ENCODE assay signal across 8 cellular contexts in the genomic region with DNA sequence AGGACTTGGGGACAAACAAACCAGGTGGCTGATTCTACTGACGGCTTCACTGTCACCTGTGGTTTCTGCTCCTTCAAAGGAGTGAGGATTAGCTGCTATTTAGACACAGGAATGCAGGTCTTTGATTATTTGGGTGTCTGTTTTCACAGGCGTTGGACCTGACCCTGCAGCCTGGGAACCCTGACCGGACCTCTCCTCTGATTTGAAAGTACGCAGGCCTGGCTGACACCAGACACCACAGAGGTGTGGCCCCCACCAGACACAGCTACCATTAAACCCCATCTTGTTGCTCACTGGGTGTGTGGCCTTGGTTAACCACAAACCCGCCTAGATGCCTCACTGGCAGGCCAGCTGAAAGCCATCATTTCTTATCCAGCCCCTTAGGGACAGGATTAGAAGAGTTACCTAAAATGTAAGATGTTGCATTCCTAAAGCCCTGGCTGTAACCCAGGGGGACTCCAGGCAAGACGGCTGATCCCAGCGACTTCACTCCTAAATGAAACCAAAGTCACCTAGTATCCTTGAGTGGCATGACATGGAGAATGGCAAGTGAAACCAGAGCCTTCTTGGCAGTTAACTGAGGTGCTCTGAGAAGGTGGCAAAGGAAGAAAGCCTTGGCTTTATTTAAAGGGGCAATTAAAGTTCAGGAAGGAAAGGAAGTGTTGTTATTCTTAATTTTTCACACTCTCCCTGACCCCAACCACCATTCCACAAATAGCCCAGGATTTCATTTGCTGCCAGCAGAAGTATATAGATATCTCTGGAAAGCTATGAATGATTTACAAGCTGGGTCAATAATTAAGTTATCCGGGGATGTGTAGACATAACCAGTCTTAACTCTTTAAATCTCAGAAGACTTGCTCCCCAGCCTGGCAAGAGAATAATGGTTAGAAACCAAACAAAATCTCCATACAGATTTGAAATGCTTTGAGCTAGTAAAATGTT.
DNase-seq lines count a peak whose midpoint lies in the region; ATAC-seq and TF ChIP-seq lines count a peak whose summit lies in the region.

No MANE protein-coding gene starts in this region.

- ATAC-seq in GM21576 (IDR thresholded peaks at IDR 0.05; ENCODE audit: unreplicated experiment) = peak; percentile 80

- H3K4me3 ChIP-seq in AG09309 (ENCODE audit: control insufficient read depth, low read depth, low read length) (no peak overlapping the region), fibroblast of the aortic adventitia (ENCODE audit: low read depth, low read length) (no peak overlapping the region)

- peak; percentile 51 for DNase-seq in AG09309 (ENCODE audit: low read depth)
- peak; percentile 52 for DNase-seq in MV-4-11 (lab: John Stamatoyannopoulos, UW)
- DNase-seq in fibroblast of the aortic adventitia (ENCODE audit: low read depth) = peak; percentile 75
- DNase-seq in GF-D8 (lab: John Stamatoyannopoulos, UW) = no peak
- no peak for DNase-seq in NCI-H1092 (lab: John Stamatoyannopoulos, UW)
- no peak for DNase-seq in NCI-H446 (lab: John Stamatoyannopoulos, UW)
- no peak for DNase-seq in activated effector memory CD4-positive, alpha-beta T cell treated with Interleukin-2 at 50 U/mL for 16 hours

- TF ChIP-seq CTCF in AG09309 (IDR thresholded peaks at IDR 0.05; ENCODE audit: control insufficient read depth, insufficient read depth, low read depth, low read length, missing control alignments) = no peak
- no peak for TF ChIP-seq CTCF in fibroblast of the aortic adventitia (IDR thresholded peaks at IDR 0.05; ENCODE audit: insufficient read depth, low read length)

Comparison
In these comparisons a context has a peak if more than half of its experiments do, and no peak if none do; other contexts are left out.
1. DNase-seq: peak in AG09309 (single experiment), MV-4-11 (single experiment) and fibroblast of the aortic adventitia (single experiment); none in GF-D8 (single experiment), NCI-H1092 (single experiment), NCI-H446 (0 of 2) and activated effector memory CD4-positive, alpha-beta T cell treated with Interleukin-2 at 50 U/mL for 16 hours (single experiment).